ENCODE assay signal across 13 cellular contexts in the genomic region with DNA sequence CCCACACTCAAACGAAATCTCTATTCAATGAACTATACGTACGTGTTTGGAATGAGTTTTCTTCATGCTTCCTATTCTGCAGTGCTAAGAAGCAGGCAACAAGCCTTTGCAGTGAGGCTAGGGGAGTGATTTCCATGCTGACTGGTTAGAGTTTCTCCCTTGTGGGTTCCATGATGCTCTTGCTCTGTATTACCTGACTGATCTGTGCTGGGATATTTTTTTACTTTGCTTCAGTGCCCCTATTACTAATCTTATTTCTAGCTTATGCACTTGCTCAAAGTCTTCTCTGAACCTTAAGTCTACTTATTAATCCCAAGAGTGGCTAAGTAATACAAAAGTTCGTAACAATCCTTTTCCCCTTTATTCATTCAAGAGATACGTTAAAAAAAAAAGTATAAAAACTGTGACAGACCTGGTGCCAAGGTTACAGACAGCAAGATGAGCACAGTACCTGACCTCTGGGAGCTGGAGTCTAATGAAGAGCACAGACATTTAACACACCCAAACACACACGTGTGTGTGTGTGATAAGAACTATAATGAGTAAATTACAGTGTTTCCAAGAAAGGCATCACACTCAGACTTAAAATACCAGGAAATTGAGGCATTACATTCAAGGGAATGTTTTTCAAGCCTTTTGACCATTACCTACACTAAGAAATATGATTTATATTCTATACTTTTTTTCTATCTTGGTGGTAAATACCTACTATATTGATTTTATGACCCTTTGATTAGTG.
"Had no signal": no experiment of that assay in that cellular context is flagged by ENCODE, and none has a peak within 500 bp of the region (broad histone marks: within the 10 kb centered on the region; RNA-seq: fewer than 3 reads in every experiment).

No MANE protein-coding gene starts in this region.

- H3K36me3 ChIP-seq: gastrocnemius medialis, heart right ventricle, tibial artery had no signal

- H3K4me1 ChIP-seq: gastrocnemius medialis, tibial artery had no signal

- H3K9me3 ChIP-seq: gastrocnemius medialis, heart right ventricle, tibial artery had no signal

- H3K27me3 ChIP-seq: gastrocnemius medialis, heart right ventricle, tibial artery had no signal

- H3K4me3 ChIP-seq: gastrocnemius medialis, heart right ventricle, tibial artery had no signal

- H3K27ac ChIP-seq: gastrocnemius medialis, heart right ventricle, tibial artery had no signal

- DNase-seq: activated CD4-positive, alpha-beta T cell treated with anti-CD3 and anti-CD28 coated beads for 1 hour; activated CD4-positive, alpha-beta T cell treated with anti-CD3 and anti-CD28 coated beads, Interleukin-2, amount 50 U/mL, for 48 hours; activated CD8-positive, alpha-beta memory T cell treated with anti-CD3 and anti-CD28 coated beads, Interleukin-2, amount 10 ng/mL, durations not matched to agents 7 days and 5 days; activated effector memory CD4-positive, alpha-beta T cell treated with Interleukin-2 at 50 U/mL for 16 hours; activated T-cell treated with anti-CD3 and anti-CD28 coated beads, Interleukin-2, amount 50 U/mL, for 24 hours; amygdala; gastrocnemius medialis; heart right ventricle; islet precursor cell; midbrain; small intestine; T-helper 17 cell; tibial artery had no signal
